ENCODE assay signal across 10 cellular contexts in the genomic region with DNA sequence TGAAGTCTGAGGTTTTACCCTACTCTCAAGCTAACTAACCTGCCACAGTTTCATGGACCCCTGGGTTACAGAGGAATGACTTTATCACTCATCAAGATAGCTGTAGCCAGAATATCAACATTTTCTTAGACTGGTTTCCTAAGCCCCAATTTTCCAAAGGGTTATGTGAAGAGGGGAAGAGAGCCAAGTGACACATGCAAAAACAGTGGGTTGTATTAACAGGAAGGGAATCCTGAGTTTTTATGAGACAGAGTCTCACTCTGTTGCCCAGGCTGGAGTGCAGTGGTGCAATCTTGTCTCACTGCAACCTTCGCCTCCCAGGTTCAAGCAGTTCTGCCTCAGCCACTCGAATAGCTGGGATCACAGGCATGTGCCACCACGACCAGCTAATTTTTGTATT. TPM values are rescaled to one million over a fixed set of nuclear protein-coding genes. Genes with fewer than 3 reads are reported as not detected.
A peak's percentile ranks its signal among the peaks of the same experiment; 100 is the strongest.
DNase-seq lines count a peak whose midpoint lies in the region; ATAC-seq and TF ChIP-seq lines count a peak whose summit lies in the region.
"Had no signal": no experiment of that assay in that cellular context is flagged by ENCODE, and none has a peak within 500 bp of the region (broad histone marks: within the 10 kb centered on the region; RNA-seq: fewer than 3 reads in every experiment).

No MANE protein-coding gene starts in this region.

- no peak for DNase-seq in activated naive CD4-positive, alpha-beta T cell treated with anti-CD3 and anti-CD28 coated beads for 36 hours
- DNase-seq in activated naive CD4-positive, alpha-beta T cell treated with anti-CD3 and anti-CD28 coated beads, Interleukin-2, amount 50 U/mL, for 16 hours = no peak
- no peak for DNase-seq in effector memory CD4-positive, alpha-beta T cell
- DNase-seq in transverse colon = no peak
- no peak for DNase-seq in stimulated activated CD4-positive, alpha-beta T cell treated with anti-CD3 and anti-CD28 coated beads, Interleukin-2, amount 100 ng/mL, for 48 hours
- no peak for DNase-seq in osteocyte (ENCODE audit: extremely low spot score, unreplicated experiment)
- DNase-seq in NCI-H345 treated with DMSO at 0.1 percent for 48 hours (lab: John Stamatoyannopoulos, UW; ENCODE audit: unreplicated experiment) = no peak
- DNase-seq: NCI-H1930 had no signal

- no peaks in the 10 kb centered on the region for H3K36me3 ChIP-seq in effector memory CD4-positive, alpha-beta T cell (ENCODE audit: control insufficient read depth, insufficient read depth, low read length)
- H3K36me3 ChIP-seq in transverse colon = no peaks in the 10 kb centered on the region

- H3K9me3 Mint-ChIP-seq in activated naive CD4-positive, alpha-beta T cell treated with anti-CD3 and anti-CD28 coated beads for 36 hours = no peaks in the 10 kb centered on the region
- H3K9me3 Mint-ChIP-seq in osteocyte (ENCODE audit: unreplicated experiment) = no peaks in the 10 kb centered on the region

- peak; percentile 5 for ATAC-seq in HG03159 (IDR thresholded peaks at IDR 0.05; ENCODE audit: unreplicated experiment)

- no peak for TF ChIP-seq POLR2A in transverse colon (IDR thresholded peaks at IDR 0.05)

- no peak for TF ChIP-seq EP300 in transverse colon (IDR thresholded peaks at IDR 0.05; ENCODE audit: low read depth)

- TF ChIP-seq CTCF in transverse colon (IDR thresholded peaks at IDR 0.05) = no peak
- TF ChIP-seq CTCF in osteocyte (IDR thresholded peaks at IDR 0.05) = no peak

- peak overlapping the region; percentile 58 for H3K27ac ChIP-seq in effector memory CD4-positive, alpha-beta T cell (ENCODE audit: insufficient read depth, low read length, poor library complexity, severe bottlenecking)
- peak overlapping the region; percentile 99 to 100 (median 99) for H3K27ac ChIP-seq in transverse colon

- no peak overlapping the region for H3K4me3 Mint-ChIP-seq in activated naive CD4-positive, alpha-beta T cell treated with anti-CD3 and anti-CD28 coated beads for 36 hours
- H3K4me3 Mint-ChIP-seq in osteocyte (ENCODE audit: unreplicated experiment) = no peak overlapping the region

- intact Hi-C loops in activated naive CD4-positive, alpha-beta T cell treated with anti-CD3 and anti-CD28 coated beads for 36 hours (cut with micrococcal nuclease) = no loop called here
- intact Hi-C loops in transverse colon (cut with DNase I; ENCODE audit: low total_unique reads) = no loop called here

- H3K4me1 ChIP-seq in effector memory CD4-positive, alpha-beta T cell (ENCODE audit: control insufficient read depth, insufficient read depth, low read length, poor library complexity, severe bottlenecking) = peaks cover 32% of the 10 kb centered on the region
- H3K4me1 ChIP-seq in transverse colon = peaks cover 37 to 76% (median 67%) of the 10 kb centered on the region in 4 donors

- in situ Hi-C loops in transverse colon (cut with MboI; ENCODE audit: low pct_ligation_motif_present in 1 of 4, low pct_unique_long_range_greater_than_20kb in 1 of 4, low sequenced_read_pairs in 3 of 4) = no loop called here

- peaks cover 50% of the 10 kb centered on the region for H3K4me1 Mint-ChIP-seq in activated naive CD4-positive, alpha-beta T cell treated with anti-CD3 and anti-CD28 coated beads for 36 hours (ENCODE audit: low read depth)
- H3K4me1 Mint-ChIP-seq in osteocyte (ENCODE audit: unreplicated experiment) = peaks cover 30% of the 10 kb centered on the region

- H3K9me3 ChIP-seq in effector memory CD4-positive, alpha-beta T cell (ENCODE audit: control insufficient read depth, low read length) = no peaks in the 10 kb centered on the region
- no peaks in the 10 kb centered on the region for H3K9me3 ChIP-seq in transverse colon

- no peaks in the 10 kb centered on the region for H3K27me3 Mint-ChIP-seq in activated naive CD4-positive, alpha-beta T cell treated with anti-CD3 and anti-CD28 coated beads for 36 hours (ENCODE audit: low read depth)
- H3K27me3 Mint-ChIP-seq in osteocyte (ENCODE audit: unreplicated experiment) = no peaks in the 10 kb centered on the region

- no peak overlapping the region for H3K4me3 ChIP-seq in effector memory CD4-positive, alpha-beta T cell (ENCODE audit: insufficient read depth, low read depth, low read length, poor library complexity, severe bottlenecking)
- H3K4me3 ChIP-seq in transverse colon = no peak overlapping the region

- CTCF ChIA-PET in activated naive CD4-positive, alpha-beta T cell treated with anti-CD3 and anti-CD28 coated beads for 36 hours (lab: Charles Lee) = interaction anchor here (1.1 kb wide), 1 partner anchor 152 kb away, joined by 4 read pairs; no protein-coding TSS in a partner anchor

- no peaks in the 10 kb centered on the region for H3K36me3 Mint-ChIP-seq in activated naive CD4-positive, alpha-beta T cell treated with anti-CD3 and anti-CD28 coated beads for 36 hours (ENCODE audit: low read depth)
- no peaks in the 10 kb centered on the region for H3K36me3 Mint-ChIP-seq in osteocyte (ENCODE audit: unreplicated experiment)

- 60 to 81% methylated on average over 3 of the region's 3 CpGs for WGBS in transverse colon (ENCODE audit: low coverage in 1 of 2), 2 donors

- peak overlapping the region; percentile 55 for H3K27ac Mint-ChIP-seq in activated naive CD4-positive, alpha-beta T cell treated with anti-CD3 and anti-CD28 coated beads for 36 hours
- no peak overlapping the region for H3K27ac Mint-ChIP-seq in osteocyte (ENCODE audit: unreplicated experiment)

- no peaks in the 10 kb centered on the region for H3K27me3 ChIP-seq in effector memory CD4-positive, alpha-beta T cell (replicated peaks; ENCODE audit: control insufficient read depth, insufficient read depth, low read length, poor library complexity, severe bottlenecking)
- H3K27me3 ChIP-seq in transverse colon = no peaks in the 10 kb centered on the region

RNA-seq across cellular contexts. Expression of a gene that starts 5.4 kb away (rescaled TPM):
- total RNA-seq in activated naive CD4-positive, alpha-beta T cell treated with anti-CD3 and anti-CD28 coated beads for 36 hours = 10 to 100 TPM; 46.6 to 50.6 TPM
- 100 to 1,000 TPM in 1 of 4 donors, 10 to 100 TPM in 3; 77.1 to 151 (median 97.0) TPM for total RNA-seq in transverse colon
- total RNA-seq in osteocyte = 29.3 and 39.3 TPM in 2 replicates

RNA-seq across cellular contexts. Expression of a gene that starts 48.0 kb away (rescaled TPM):
- total RNA-seq in activated naive CD4-positive, alpha-beta T cell treated with anti-CD3 and anti-CD28 coated beads for 36 hours = under 1 TPM in 1 of 2 experiments, not detected in 1; 0.44 TPM
- under 1 TPM in 2 of 4 donors, not detected in 2; 0.27 to 0.32 TPM for total RNA-seq in transverse colon
- total RNA-seq in osteocyte = 0.44 and 0.51 TPM in 2 replicates
- total RNA-seq: astrocyte had no signal
